In the genomic region with DNA sequence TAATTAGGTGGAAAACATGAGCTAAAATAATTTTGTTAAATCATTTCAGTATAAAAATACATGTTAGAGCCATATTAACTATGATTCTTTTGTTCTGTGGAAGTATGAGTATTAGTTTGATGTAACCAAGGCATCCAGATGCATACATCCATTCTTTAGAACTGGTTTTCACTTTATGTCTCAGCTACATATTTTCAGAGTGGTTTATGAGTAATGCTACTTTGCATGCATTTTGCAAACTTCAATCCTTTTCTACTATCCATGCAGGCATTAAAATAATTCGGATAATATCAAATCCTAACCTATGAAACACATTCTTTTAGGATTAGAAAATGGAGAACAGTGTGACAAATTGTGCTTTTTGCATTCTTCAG, we compare ENCODE assay signal across 23 cellular contexts. TPM values are rescaled to one million over a fixed set of nuclear protein-coding genes. Genes with fewer than 3 reads are reported as not detected.
A peak's percentile ranks its signal among the peaks of the same experiment; 100 is the strongest.
DNase-seq lines count a peak whose midpoint lies in the region; ATAC-seq and TF ChIP-seq lines count a peak whose summit lies in the region.
"Had no signal": no experiment of that assay in that cellular context is flagged by ENCODE, and none has a peak within 500 bp of the region (broad histone marks: within the 10 kb centered on the region; RNA-seq: fewer than 3 reads in every experiment).

No MANE protein-coding gene starts in this region.

- H3K9me3 Mint-ChIP-seq in HFFc6: no peaks in the 10 kb centered on the region
- H3K9me3 Mint-ChIP-seq: activated CD4-positive, alpha-beta memory T cell treated with anti-CD3 and anti-CD28 coated beads for 36 hours; activated naive CD4-positive, alpha-beta T cell treated with anti-CD3 and anti-CD28 coated beads, Interleukin-2, amount 50 U/mL, for 24 hours; activated T-helper 17 cell treated with anti-CD3 and anti-CD28 coated beads, Interleukin-2, amount 50 U/mL, for 72 hours; CD14-positive monocyte; central memory CD8-positive, alpha-beta T cell; GM23338; IgD-negative memory B cell; stimulated activated effector memory CD8-positive, alpha-beta T cell treated with anti-CD3 and anti-CD28 coated beads, Interleukin-12 subunit alpha, Interleukin-12 subunit beta, amount 100 ng/mL, for 72 hours; T-helper 1 cell treated with Interleukin-12 subunit alpha and Interleukin-12 subunit beta and Interleukin-4 antibody, amounts not matched to agents 30 μg/mL and 1 μg/mL, for 36 hours had no signal

- H3K4me3 Mint-ChIP-seq in HFFc6: no peak overlapping the region; the same call in 1 of the 2 replicates
- H3K4me3 Mint-ChIP-seq: activated CD4-positive, alpha-beta memory T cell treated with anti-CD3 and anti-CD28 coated beads for 36 hours; activated naive CD4-positive, alpha-beta T cell treated with anti-CD3 and anti-CD28 coated beads, Interleukin-2, amount 50 U/mL, for 24 hours; activated T-helper 17 cell treated with anti-CD3 and anti-CD28 coated beads, Interleukin-2, amount 50 U/mL, for 72 hours; central memory CD8-positive, alpha-beta T cell; GM23338; IgD-negative memory B cell; stimulated activated effector memory CD8-positive, alpha-beta T cell treated with anti-CD3 and anti-CD28 coated beads, Interleukin-12 subunit alpha, Interleukin-12 subunit beta, amount 100 ng/mL, for 72 hours; T-helper 1 cell treated with Interleukin-12 subunit alpha and Interleukin-12 subunit beta and Interleukin-4 antibody, amounts not matched to agents 30 μg/mL and 1 μg/mL, for 36 hours had no signal

- H4K20me1 ChIP-seq in SK-N-SH (ENCODE audit: insufficient read depth): no peaks in the 10 kb centered on the region
- H4K20me1 ChIP-seq in osteoblast (ENCODE audit: insufficient read depth, low read length): no peaks in the 10 kb centered on the region

- TF ChIP-seq RAD21 in SK-N-SH (IDR thresholded peaks at IDR 0.05; ENCODE audit: low read length): no peak

- H2AFZ ChIP-seq in SK-N-SH (ENCODE audit: low read depth) (no peak overlapping the region), osteoblast (ENCODE audit: low read length) (no peak overlapping the region)
- H2AFZ ChIP-seq: GM23338 had no signal

- no peak for ATAC-seq in GM21723 (IDR thresholded peaks at IDR 0.05; ENCODE audit: unreplicated experiment)
- ATAC-seq in HG03439 (IDR thresholded peaks at IDR 0.05; ENCODE audit: unreplicated experiment): no peak
- ATAC-seq: activated T-helper 17 cell treated with anti-CD3 and anti-CD28 coated beads, Interleukin-2, amount 50 U/mL, for 72 hours had no signal

- DNase-seq in HFFc6 (no peak), SK-N-SH (no peak), epithelial cell of prostate (ENCODE audit: low read depth, low spot score) (no peak), osteoblast (ENCODE audit: insufficient read length, low spot score, missing footprints) (no peak), GM03348 (ENCODE audit: low spot score) (no peak)
- DNase-seq: activated CD4-positive, alpha-beta memory T cell treated with anti-CD3 and anti-CD28 coated beads for 36 hours; activated CD4-positive, CD25-positive, alpha-beta regulatory T cell treated with anti-CD3 and anti-CD28 coated beads, Interleukin-2, amount 50 U/mL, for 72 hours; activated CD8-positive, alpha-beta memory T cell treated with anti-CD3 and anti-CD28 coated beads, Interleukin-2, amount 50 U/mL, for 48 hours; aorta; NCI-H2029 treated with DMSO at 0.1 percent for 48 hours; right lobe of liver; stimulated activated CD4-positive, alpha-beta T cell treated with anti-CD3 and anti-CD28 coated beads, Interleukin-4, amount 100 ng/mL, for 24 hours had no signal

- H3K9me3 ChIP-seq in SK-N-SH (no peaks in the 10 kb centered on the region), osteoblast (ENCODE audit: low read depth, low read length) (no peaks in the 10 kb centered on the region)
- H3K9me3 ChIP-seq: right lobe of liver had no signal

- H3K4me3 ChIP-seq in SK-N-SH (ENCODE audit: low read depth in 2 of 2, low read length in 1 of 2) (no peak overlapping the region), osteoblast (ENCODE audit: insufficient read depth, low read length) (no peak overlapping the region)
- H3K4me3 ChIP-seq: dorsolateral prefrontal cortex, GM23338, right lobe of liver had no signal

- CTCF ChIA-PET in SK-N-SH (lab: Yijun Ruan, JAX): interaction anchor here (0.8 to 1.4 kb wide), 8 partner anchors 9 to 782 kb away, joined by 3 to 6 read pairs (median 4); a partner anchor contains a TSS

- H3K4me2 ChIP-seq in SK-N-SH (peak overlapping the region; percentile 50), osteoblast (ENCODE audit: insufficient read depth, low read length) (peak overlapping the region; percentile 42)
- H3K4me2 ChIP-seq: GM23338 had no signal

- TF ChIP-seq EP300 in SK-N-SH (IDR thresholded peaks at IDR 0.05; ENCODE audit: borderline replicate concordance in 1 of 2, low read depth in 1 of 2, low read length in 1 of 2): no peak

- peak overlapping the region; percentile 50 for H3K9ac ChIP-seq in SK-N-SH

- no peaks in the 10 kb centered on the region for H3K27me3 ChIP-seq in SK-N-SH (ENCODE audit: insufficient read depth)
- H3K27me3 ChIP-seq in osteoblast (ENCODE audit: insufficient read depth, low read length): no peaks in the 10 kb centered on the region
- H3K27me3 ChIP-seq: dorsolateral prefrontal cortex, right lobe of liver had no signal

- H3K79me2 ChIP-seq in SK-N-SH (ENCODE audit: insufficient read depth) (peaks cover 70% of the 10 kb centered on the region), osteoblast (ENCODE audit: insufficient read depth, low read length) (peaks cover 86% of the 10 kb centered on the region)

- no peaks in the 10 kb centered on the region for H3K9me2 ChIP-seq in SK-N-SH

- TF ChIP-seq CTCF in HFFc6 (IDR thresholded peaks at IDR 0.05) (no peak), SK-N-SH (IDR thresholded peaks at IDR 0.05) (no peak), osteoblast (IDR thresholded peaks at IDR 0.05; ENCODE audit: extremely low read depth, low read depth, low read length) (no peak)

- 26% methylated on average over 1 of the region's 1 CpG for WGBS in SK-N-SH (ENCODE audit: low lambda C conversion rate)

- peaks cover 9 to 40% of the 10 kb centered on the region in 2 experiments; a peak in 3 of 4 replicates for H3K4me1 ChIP-seq in SK-N-SH (ENCODE audit: control insufficient read depth in 1 of 2, insufficient read depth in 2 of 2, low read depth in 1 of 2, low read length in 1 of 2)
- peaks cover 39% of the 10 kb centered on the region for H3K4me1 ChIP-seq in osteoblast (ENCODE audit: insufficient read depth, low read length)
- H3K4me1 ChIP-seq: right lobe of liver had no signal

- peaks cover 45% of the 10 kb centered on the region for H3F3A ChIP-seq in SK-N-SH (replicated peaks; ENCODE audit: insufficient read depth)

- H3K27me3 Mint-ChIP-seq in HFFc6 (ENCODE audit: insufficient read depth): no peaks in the 10 kb centered on the region

- peaks cover 94% of the 10 kb centered on the region for H3K4me1 Mint-ChIP-seq in HFFc6 (ENCODE audit: low read depth)
- H3K4me1 Mint-ChIP-seq: activated T-helper 17 cell treated with anti-CD3 and anti-CD28 coated beads, Interleukin-2, amount 50 U/mL, for 72 hours; central memory CD8-positive, alpha-beta T cell; stimulated activated effector memory CD8-positive, alpha-beta T cell treated with anti-CD3 and anti-CD28 coated beads, Interleukin-12 subunit alpha, Interleukin-12 subunit beta, amount 100 ng/mL, for 72 hours had no signal

- H3K36me3 Mint-ChIP-seq in HFFc6 (ENCODE audit: low read depth): peaks cover 12% of the 10 kb centered on the region
- H3K36me3 Mint-ChIP-seq: activated CD4-positive, alpha-beta memory T cell treated with anti-CD3 and anti-CD28 coated beads for 36 hours; activated naive CD4-positive, alpha-beta T cell treated with anti-CD3 and anti-CD28 coated beads, Interleukin-2, amount 50 U/mL, for 24 hours; CD14-positive monocyte; IgD-negative memory B cell; stimulated activated effector memory CD8-positive, alpha-beta T cell treated with anti-CD3 and anti-CD28 coated beads, Interleukin-12 subunit alpha, Interleukin-12 subunit beta, amount 100 ng/mL, for 72 hours had no signal

- H3K27ac ChIP-seq in SK-N-SH (ENCODE audit: low read depth in 2 of 2, low read length in 1 of 2) (peak overlapping the region; percentile 81 to 94; a peak in 3 of 4 replicates), epithelial cell of prostate (peak overlapping the region; percentile 71), osteoblast (ENCODE audit: low read depth, low read length) (peak overlapping the region; percentile 77)
- H3K27ac ChIP-seq: dorsolateral prefrontal cortex, right lobe of liver had no signal

- peak overlapping the region; percentile 83 for H3K27ac Mint-ChIP-seq in HFFc6
- H3K27ac Mint-ChIP-seq: activated CD4-positive, alpha-beta memory T cell treated with anti-CD3 and anti-CD28 coated beads for 36 hours; activated naive CD4-positive, alpha-beta T cell treated with anti-CD3 and anti-CD28 coated beads, Interleukin-2, amount 50 U/mL, for 24 hours; activated T-helper 17 cell treated with anti-CD3 and anti-CD28 coated beads, Interleukin-2, amount 50 U/mL, for 72 hours; GM23338; IgD-negative memory B cell; stimulated activated effector memory CD8-positive, alpha-beta T cell treated with anti-CD3 and anti-CD28 coated beads, Interleukin-12 subunit alpha, Interleukin-12 subunit beta, amount 100 ng/mL, for 72 hours; T-helper 1 cell treated with Interleukin-12 subunit alpha and Interleukin-12 subunit beta and Interleukin-4 antibody, amounts not matched to agents 30 μg/mL and 1 μg/mL, for 36 hours had no signal

- POLR2A ChIA-PET in SK-N-SH (lab: Yijun Ruan, JAX): no interaction called here

- H3K36me3 ChIP-seq in SK-N-SH (replicated peaks in 1 of 2; ENCODE audit: control insufficient read depth in 1 of 2, insufficient read depth in 2 of 2, low read length in 1 of 2) (peaks cover 0 to 25% of the 10 kb centered on the region in 2 experiments), osteoblast (ENCODE audit: insufficient read depth, low read length) (peaks cover 5% of the 10 kb centered on the region)
- H3K36me3 ChIP-seq: right lobe of liver had no signal

TF ChIP-seq in SK-N-SH, 30 proteins besides CTCF, POLR2A, EP300 and RAD21 (continues in another document):
- TF ChIP-seq FOSL2 (IDR thresholded peaks at IDR 0.05; ENCODE audit: borderline replicate concordance, low read depth) (no peak), EZH2phosphoT487 (IDR thresholded peaks at IDR 0.05; ENCODE audit: borderline replicate concordance, low read depth) (no peak), ELF1 (IDR thresholded peaks at IDR 0.05) (no peak), YY1 (IDR thresholded peaks at IDR 0.05; ENCODE audit: low read depth) (no peak), CHD2 (IDR thresholded peaks at IDR 0.05; ENCODE audit: low read length, partially characterized antibody) (no peak), POLR2AphosphoS5 (IDR thresholded peaks at IDR 0.05; ENCODE audit: low read depth, low read length) (no peak), TAF1 (IDR thresholded peaks at IDR 0.05; ENCODE audit: borderline replicate concordance, low read depth, low read length) (no peak), TEAD4 (IDR thresholded peaks at IDR 0.05; ENCODE audit: borderline replicate concordance, insufficient read depth) (no peak), NRF1 (IDR thresholded peaks at IDR 0.05; ENCODE audit: low read depth, low read length) (no peak)

RNA-seq across cellular contexts. Expression of a gene that starts 27.7 kb away (rescaled TPM):
- total RNA-seq in HFFc6 (2021; fragmentation: NEBNext Ultra II Directional; extraction: Animal tissue kit (Norgen Biotek cat#: 25700)): 100 to 1,000 TPM; 108 to 143 (median 127) TPM
- 24.3 and 32.1 TPM in 2 replicates for polyA plus RNA-seq in SK-N-SH (2012; rRNA removed)
- 35.2 and 37.3 TPM in 2 replicates for polyA plus RNA-seq in SK-N-SH (2012; cell fraction: cytosol; rRNA removed)
- 14.9 and 29.1 TPM in 2 replicates for polyA plus RNA-seq in SK-N-SH (2012; cell fraction: nucleus; rRNA removed)
- 72.4 and 81.0 TPM in 2 replicates for total RNA-seq in osteoblast
- total RNA-seq: activated CD4-positive, alpha-beta memory T cell treated with anti-CD3 and anti-CD28 coated beads for 36 hours; activated T-helper 17 cell treated with anti-CD3 and anti-CD28 coated beads, Interleukin-2, amount 50 U/mL, for 72 hours had no signal
- polyA plus RNA-seq: IgD-negative memory B cell had no signal
